In genomic region chrX:103918584-103919335, GRCh38 we compare ENCODE assay signal across 8 cellular contexts. TPM values are rescaled to one million over a fixed set of nuclear protein-coding genes. Genes with fewer than 3 reads are reported as not detected.
DNase-seq lines count a peak whose midpoint lies in the region; ATAC-seq, FAIRE-seq and TF ChIP-seq lines count a peak whose summit lies in the region.

No MANE protein-coding gene starts in this region.

- peak overlapping the region; percentile 81 for H3K9ac ChIP-seq in adipocyte (ENCODE audit: low read length)

- WGBS in aorta, 2 donors, result 0 to 25% methylated on average over 65 of the region's 65 CpGs

- H3K27ac ChIP-seq in aorta (ENCODE audit: low read depth in 1 of 2, low read length in 2 of 2), result peak overlapping the region in 1 of 2 donors; percentile 76

- peaks cover 3% of the 10 kb centered on the region for H3K27me3 Mint-ChIP-seq in progenitor cell of endocrine pancreas

- peaks cover 9% of the 10 kb centered on the region for H3K27me3 ChIP-seq in adipocyte (replicated peaks; ENCODE audit: control insufficient read depth, insufficient read depth, low read length)
- H3K27me3 ChIP-seq in aorta (ENCODE audit: control insufficient read depth in 1 of 2, insufficient read depth in 2 of 2, low read length in 1 of 2), result no peaks in the 10 kb centered on the region

- no peaks in the 10 kb centered on the region for H3K4me1 ChIP-seq in adipocyte (ENCODE audit: control insufficient read depth, insufficient read depth, low read length)
- H3K4me1 ChIP-seq in aorta (ENCODE audit: control insufficient read depth in 1 of 2, insufficient read depth in 2 of 2, low read length in 2 of 2), result no peaks in the 10 kb centered on the region

- H3K36me3 Mint-ChIP-seq in progenitor cell of endocrine pancreas (ENCODE audit: insufficient read depth), result peaks cover 2% of the 10 kb centered on the region

- H3K4me3 ChIP-seq in LNCaP clone FGC (ENCODE audit: low read depth, low read length) (peak overlapping the region; percentile 38), adipocyte (ENCODE audit: low read length) (peak overlapping the region; percentile 80), aorta (ENCODE audit: low read length in 2 of 2) (peak overlapping the region; percentile 22 to 39)

- ATAC-seq in SK-N-SH treated with all-trans-retinoic acid at 6 μM for 48 hours (peak; percentile 87), left ventricle myocardium superior (peak; percentile 95), aorta (ENCODE audit: low FRiP score) (peak; percentile 92)

- H3K9me3 Mint-ChIP-seq in progenitor cell of endocrine pancreas (ENCODE audit: low read depth), result peaks cover 8% of the 10 kb centered on the region

- TF ChIP-seq CTCF in GM10248 (IDR thresholded peaks at IDR 0.05; ENCODE audit: control extremely low read depth, extremely low read depth, low read depth, missing control alignments) (no peak), LNCaP clone FGC (IDR thresholded peaks at IDR 0.05; ENCODE audit: control insufficient read depth, extremely low read depth, insufficient read depth) (no peak), progenitor cell of endocrine pancreas (IDR thresholded peaks at IDR 0.05; ENCODE audit: unreplicated experiment) (no peak)

- peak overlapping the region; percentile 97 for H3K27ac Mint-ChIP-seq in progenitor cell of endocrine pancreas

- no peaks in the 10 kb centered on the region for H3K36me3 ChIP-seq in adipocyte (ENCODE audit: control insufficient read depth, insufficient read depth, low read length, severe bottlenecking)
- no peaks in the 10 kb centered on the region for H3K36me3 ChIP-seq in aorta (ENCODE audit: control insufficient read depth in 1 of 2, insufficient read depth in 2 of 2, low read length in 1 of 2)

- H3K4me3 Mint-ChIP-seq in progenitor cell of endocrine pancreas (ENCODE audit: low read depth), result peak overlapping the region; percentile 79

- peaks cover 4% of the 10 kb centered on the region for H3K4me1 Mint-ChIP-seq in progenitor cell of endocrine pancreas (ENCODE audit: low read depth)

- POLR2A ChIA-PET in GM10248 (lab: Yijun Ruan, JAX), result interaction anchor here (1.0 kb wide), 1 partner anchor 10 kb away, joined by 3 read pairs; no protein-coding TSS in a partner anchor

- H3K9me3 ChIP-seq in adipocyte (ENCODE audit: control insufficient read depth, low read length), result peaks cover 4% of the 10 kb centered on the region
- H3K9me3 ChIP-seq in aorta (ENCODE audit: control insufficient read depth, low read length), result no peaks in the 10 kb centered on the region

- peak; percentile 62 for DNase-seq in GM10248 (ENCODE audit: extremely low spot score)
- DNase-seq in H54 (ENCODE audit: insufficient read length, low spot score), result peak; percentile 35
- DNase-seq in LNCaP clone FGC (ENCODE audit: low read depth), result no peak
- peak; percentile 76 for DNase-seq in adipocyte (ENCODE audit: low read depth)
- DNase-seq in left ventricle myocardium superior, result peak; percentile 75
- DNase-seq in progenitor cell of endocrine pancreas (ENCODE audit: low spot score, unreplicated experiment), result peak; percentile 20
- DNase-seq in aorta, result peak; percentile 81 to 89

- TF ChIP-seq POLR2A in H54 (IDR thresholded peaks at IDR 0.05; ENCODE audit: low read depth, low read length), result peak; percentile 24; the same call in 1 of the 2 replicates

- CTCF ChIA-PET in GM10248 (lab: Yijun Ruan, JAX), result interaction anchor here (1.0 to 4.6 kb wide), 7 partner anchors 8 to 218 kb away, joined by 3 to 36 read pairs (median 4); no protein-coding TSS in a partner anchor

- intact Hi-C loops in left ventricle myocardium superior (cut with micrococcal nuclease) (no loop called here), aorta (cut with DNase I) (no loop called here)

- FAIRE-seq in H54 (lab: Jason Lieb, UNC), result no peak

TF ChIP-seq in SK-N-SH treated with all-trans-retinoic acid at 6 μM for 48 hours, 23 proteins besides CTCF, POLR2A, EP300 and RAD21:
- TF ChIP-seq SNAI2 (CRISPR knock-in tag; IDR thresholded peaks at IDR 0.05) (no peak), ZNF565 (CRISPR knock-in tag; conservative IDR thresholded peaks at IDR 0.05; ENCODE audit: low read depth) (no peak), PPARA (CRISPR knock-in tag; IDR thresholded peaks at IDR 0.05; ENCODE audit: borderline replicate concordance) (no peak), TOX (CRISPR knock-in tag; IDR thresholded peaks at IDR 0.05; ENCODE audit: borderline replicate concordance) (no peak), CSDC2 (CRISPR knock-in tag; IDR thresholded peaks at IDR 0.05) (no peak), TCF4 (CRISPR knock-in tag; IDR thresholded peaks at IDR 0.05; ENCODE audit: borderline replicate concordance) (no peak), ZFP30 (CRISPR knock-in tag; IDR thresholded peaks at IDR 0.05) (no peak), ZNF70 (CRISPR knock-in tag; IDR thresholded peaks at IDR 0.05) (no peak), TSHZ2 (CRISPR knock-in tag; IDR thresholded peaks at IDR 0.05) (no peak), ZNF8 (CRISPR knock-in tag; IDR thresholded peaks at IDR 0.05) (no peak), BACH2 (CRISPR knock-in tag; IDR thresholded peaks at IDR 0.05; ENCODE audit: borderline replicate concordance) (no peak), ISL1 (CRISPR knock-in tag; IDR thresholded peaks at IDR 0.05) (no peak)

RNA-seq across cellular contexts. Expression of gene TMSB15B, which starts 43.7 kb away (rescaled TPM):
- total RNA-seq in left ventricle myocardium superior, result 0.40 TPM
- 20.9 and 22.2 TPM in 2 replicates for total RNA-seq in progenitor cell of endocrine pancreas
- 1 to 10 TPM; 7.6 to 8.4 TPM for total RNA-seq in aorta
- polyA plus RNA-seq in aorta, result 10 to 100 TPM; 22.7 to 31.9 TPM
